In genomic region chr6:165662041-165662491, GRCh38 we compare ENCODE assay signal across 9 cellular contexts. TPM values are rescaled to one million over a fixed set of nuclear protein-coding genes. Genes with fewer than 3 reads are reported as not detected.
DNase-seq lines count a peak whose midpoint lies in the region; ATAC-seq and FAIRE-seq lines count a peak whose summit lies in the region.
"Had no signal": no experiment of that assay in that cellular context is flagged by ENCODE, and none has a peak within 500 bp of the region (broad histone marks: within the 10 kb centered on the region; RNA-seq: fewer than 3 reads in every experiment).

No MANE protein-coding gene starts in this region.

- H2BK12ac ChIP-seq in trophoblast cell (ENCODE audit: low read length): no peak overlapping the region

- H3K9ac ChIP-seq in BLaER1 treated with 17β-estradiol and CSF1 and Interleukin-3, amounts not matched to agents 10 nM and 100 nM: peak overlapping the region in 5 of 11 experiments; percentile 68 to 75 (median 71); a peak in 8 of 22 replicates
- peak overlapping the region; percentile 86 for H3K9ac ChIP-seq in trophoblast cell (ENCODE audit: low read length)

- peaks cover 0 to 32% (median 22%) of the 10 kb centered on the region in 11 experiments; a peak in 14 of 22 replicates for H4K20me1 ChIP-seq in BLaER1 treated with 17β-estradiol and CSF1 and Interleukin-3, amounts not matched to agents 10 nM and 100 nM

- peak overlapping the region; percentile 16 for H4K91ac ChIP-seq in trophoblast cell (ENCODE audit: low read depth, low read length)

- H3K27me3 ChIP-seq in BLaER1 treated with 17β-estradiol and CSF1 and Interleukin-3, amounts not matched to agents 10 nM and 100 nM: peaks cover 65 to 78% (median 76%) of the 10 kb centered on the region in 11 experiments
- H3K27me3 ChIP-seq in trophoblast cell (ENCODE audit: insufficient read depth, low read length): peaks cover 31% of the 10 kb centered on the region

- H3K9me3 ChIP-seq in BLaER1 treated with 17β-estradiol and CSF1 and Interleukin-3, amounts not matched to agents 10 nM and 100 nM (replicated peaks in 1 of 11): peaks cover 8 to 28% (median 22%) of the 10 kb centered on the region in 11 experiments; a peak in 19 of 22 replicates
- H3K9me3 ChIP-seq in trophoblast cell (ENCODE audit: insufficient read depth, low read depth, low read length): no peaks in the 10 kb centered on the region

- H3K79me2 ChIP-seq in trophoblast cell (ENCODE audit: control insufficient read depth, insufficient read depth, low read length, poor library complexity): peaks cover 9% of the 10 kb centered on the region

- no peak for FAIRE-seq in frontal cortex (lab: Jason Lieb, UNC)

- H3K23ac ChIP-seq in trophoblast cell (ENCODE audit: low read length): no peak overlapping the region

- no peak overlapping the region for H2BK120ac ChIP-seq in trophoblast cell (ENCODE audit: insufficient read depth, low read length, poor library complexity)

- peak overlapping the region; percentile 84 for H3K18ac ChIP-seq in trophoblast cell (ENCODE audit: low read length)

- H2AFZ ChIP-seq in trophoblast cell (ENCODE audit: insufficient read depth, low read length, poor library complexity): no peak overlapping the region

- H3K4me2 ChIP-seq in BLaER1 treated with 17β-estradiol and CSF1 and Interleukin-3, amounts not matched to agents 10 nM and 100 nM: peak overlapping the region; percentile 94 to 99 (median 98)
- H3K4me2 ChIP-seq in trophoblast cell (ENCODE audit: low read length): peak overlapping the region; percentile 96

- H2AK5ac ChIP-seq in trophoblast cell (ENCODE audit: low read length): no peak overlapping the region

- no peak overlapping the region for H3K27ac ChIP-seq in BLaER1 treated with 17β-estradiol and CSF1 and Interleukin-3, amounts not matched to agents 10 nM and 100 nM
- peak overlapping the region; percentile 12 for H3K27ac ChIP-seq in trophoblast cell (ENCODE audit: low read depth, low read length)

- H4K8ac ChIP-seq in trophoblast cell (ENCODE audit: low read depth, low read length): no peak overlapping the region

- peaks cover 19% of the 10 kb centered on the region for H3K79me1 ChIP-seq in trophoblast cell (ENCODE audit: low read length)

- no CpG with 5 or more reads among the region's 55 CpGs for WGBS in trophoblast cell (ENCODE audit: extremely low coverage, insufficient coverage, insufficient read length)

- no peak overlapping the region for H3K4ac ChIP-seq in trophoblast cell (ENCODE audit: low read depth, low read length)

- DNase-seq in NCI-H146 treated with DMSO at 0.1 percent for 48 hours (lab: John Stamatoyannopoulos, UW; ENCODE audit: unreplicated experiment) (peak; percentile 22), frontal cortex (ENCODE audit: low spot score in 2 of 2) (peak; percentile 54 to 64), trophoblast cell (peak; percentile 72 to 79), NCI-H345 treated with DMSO at 0.1 percent for 48 hours (lab: John Stamatoyannopoulos, UW; ENCODE audit: unreplicated experiment) (no peak), KG1 (lab: John Stamatoyannopoulos, UW) (no peak)
- DNase-seq: activated CD4-positive, alpha-beta T cell treated with anti-CD3 and anti-CD28 coated beads, Interleukin-2, amount 50 U/mL, for 4 hours had no signal

- no peaks in the 10 kb centered on the region for H3K36me3 ChIP-seq in BLaER1 treated with 17β-estradiol and CSF1 and Interleukin-3, amounts not matched to agents 10 nM and 100 nM
- H3K36me3 ChIP-seq in trophoblast cell (ENCODE audit: control insufficient read depth in 1 of 2, insufficient read depth in 2 of 2, low read length in 2 of 2): no peaks in the 10 kb centered on the region

- ATAC-seq in GM21737 (IDR thresholded peaks at IDR 0.05; ENCODE audit: unreplicated experiment): no peak
- no peak for ATAC-seq in GM18867 (IDR thresholded peaks at IDR 0.05; ENCODE audit: unreplicated experiment)

- peak overlapping the region; percentile 74 for H3K14ac ChIP-seq in trophoblast cell (ENCODE audit: low read length)

- H3K4me3 ChIP-seq in BLaER1 treated with 17β-estradiol and CSF1 and Interleukin-3, amounts not matched to agents 10 nM and 100 nM: peak overlapping the region; percentile 69 to 80 (median 72)
- peak overlapping the region; percentile 84 for H3K4me3 ChIP-seq in trophoblast cell (ENCODE audit: low read depth, low read length)

- no peak overlapping the region for H4K12ac ChIP-seq in trophoblast cell (ENCODE audit: low read depth, low read length)

- peaks cover 0 to 8% (median 7%) of the 10 kb centered on the region in 10 experiments; a peak in 13 of 20 replicates for H3K4me1 ChIP-seq in BLaER1 treated with 17β-estradiol and CSF1 and Interleukin-3, amounts not matched to agents 10 nM and 100 nM
- peaks cover 15 to 19% of the 10 kb centered on the region in 2 experiments for H3K4me1 ChIP-seq in trophoblast cell (ENCODE audit: control insufficient read depth in 1 of 2, insufficient read depth in 2 of 2, low read length in 2 of 2)

- H2BK5ac ChIP-seq in trophoblast cell (ENCODE audit: low read depth, low read length, poor library complexity): no peak overlapping the region

RNA-seq across cellular contexts. Expression of gene PDE10A, which starts 1.0 kb away (rescaled TPM):
- total RNA-seq in frontal cortex: 126 TPM
- polyA plus RNA-seq in trophoblast cell (2013): 4.5 and 4.9 TPM in 2 replicates

Comparison
In these comparisons a context has a peak if more than half of its experiments do, and no peak if none do; other contexts are left out.
1. DNase-seq: peak in NCI-H146 treated with DMSO at 0.1 percent for 48 hours (single experiment), frontal cortex (2 of 2) and trophoblast cell (2 of 2); none in NCI-H345 treated with DMSO at 0.1 percent for 48 hours (single experiment) and KG1 (single experiment).